13 cellular contexts compared by ENCODE assay signal in the genomic region with DNA sequence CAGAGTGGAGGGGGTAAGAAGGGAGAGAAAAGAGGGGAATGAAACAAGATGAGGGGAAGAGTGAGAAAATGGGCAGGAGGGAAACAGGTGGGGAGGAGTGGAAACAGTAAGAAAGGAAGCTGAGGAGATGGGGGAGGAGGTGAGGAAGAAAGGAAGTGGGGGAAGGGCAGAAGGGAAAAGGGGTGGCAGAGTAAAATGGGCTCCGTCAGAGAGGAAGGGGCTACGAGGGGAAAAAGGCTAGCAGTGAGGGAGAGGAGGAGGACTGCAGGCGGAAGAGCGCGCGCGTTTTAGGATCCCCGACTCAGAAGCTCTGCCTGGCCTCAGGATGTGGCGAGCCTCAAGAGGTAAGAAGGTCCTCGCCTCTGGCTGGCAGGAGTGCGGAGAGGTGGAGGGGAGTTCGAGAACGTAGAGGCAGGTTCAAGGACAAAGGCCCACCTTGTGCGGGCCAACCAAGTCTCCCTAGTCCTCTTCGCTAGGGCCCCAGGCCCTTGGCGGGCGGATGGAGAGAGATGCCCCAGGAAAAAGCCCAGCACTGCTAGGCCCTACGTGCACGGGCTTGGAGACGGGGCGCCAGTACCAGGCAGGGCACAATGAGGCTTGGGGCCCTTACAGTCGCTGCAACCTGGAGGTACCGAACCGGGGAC. TPM values are rescaled to one million over a fixed set of nuclear protein-coding genes. Genes with fewer than 3 reads are reported as not detected.
"Had no signal": no experiment of that assay in that cellular context is flagged by ENCODE, and none has a peak within 500 bp of the region (broad histone marks: within the 10 kb centered on the region; RNA-seq: fewer than 3 reads in every experiment).

No MANE protein-coding gene starts in this region.

- H3K4me3 Mint-ChIP-seq: activated naive CD4-positive, alpha-beta T cell treated with anti-CD3 and anti-CD28 coated beads, Interleukin-2, amount 50 U/mL, for 24 hours; effector memory CD8-positive, alpha-beta T cell; natural killer cell treated with Interleukin-12 subunit alpha and Interleukin-12 subunit beta and Interleukin-15 and Interleukin-18, amount 100 ng/mL, for 72 hours; T-helper 1 cell treated with Interleukin-12 subunit alpha and Interleukin-12 subunit beta and Interleukin-4 antibody, amounts not matched to agents 30 μg/mL and 1 μg/mL, for 36 hours had no signal

- H3K36me3 ChIP-seq: thyroid gland had no signal

- H3K9me3 Mint-ChIP-seq: activated naive CD4-positive, alpha-beta T cell treated with anti-CD3 and anti-CD28 coated beads, Interleukin-2, amount 50 U/mL, for 24 hours; effector memory CD8-positive, alpha-beta T cell; natural killer cell treated with Interleukin-12 subunit alpha and Interleukin-12 subunit beta and Interleukin-15 and Interleukin-18, amount 100 ng/mL, for 72 hours had no signal

- H3K27ac Mint-ChIP-seq: activated naive CD4-positive, alpha-beta T cell treated with anti-CD3 and anti-CD28 coated beads, Interleukin-2, amount 50 U/mL, for 24 hours; effector memory CD8-positive, alpha-beta T cell; natural killer cell treated with Interleukin-12 subunit alpha and Interleukin-12 subunit beta and Interleukin-15 and Interleukin-18, amount 100 ng/mL, for 72 hours; T-helper 1 cell treated with Interleukin-12 subunit alpha and Interleukin-12 subunit beta and Interleukin-4 antibody, amounts not matched to agents 30 μg/mL and 1 μg/mL, for 36 hours had no signal

- H3K27ac ChIP-seq: hepatocyte, psoas muscle, thyroid gland had no signal

- H3K4me3 ChIP-seq: body of pancreas, hepatocyte, psoas muscle, thyroid gland had no signal

- H3K4me1 ChIP-seq: psoas muscle had no signal

- H3K9me3 ChIP-seq: body of pancreas, psoas muscle, thyroid gland had no signal

- DNase-seq: activated effector memory CD4-positive, alpha-beta T cell treated with Interleukin-2 at 50 U/mL for 16 hours; body of pancreas; central memory CD4-positive, alpha-beta T cell; effector memory CD8-positive, alpha-beta T cell; psoas muscle; stimulated activated CD4-positive, alpha-beta T cell treated with anti-CD3 and anti-CD28 coated beads, Interleukin-4, amount 100 ng/mL, for 24 hours; thyroid gland had no signal

- H3K36me3 Mint-ChIP-seq: activated naive CD4-positive, alpha-beta T cell treated with anti-CD3 and anti-CD28 coated beads, Interleukin-2, amount 50 U/mL, for 24 hours; natural killer cell treated with Interleukin-12 subunit alpha and Interleukin-12 subunit beta and Interleukin-15 and Interleukin-18, amount 100 ng/mL, for 72 hours had no signal

RNA-seq across cellular contexts. Expression of a gene that starts 5.8 kb away (rescaled TPM):
- total RNA-seq: lower leg skin; mononuclear cell; natural killer cell treated with Interleukin-12 subunit alpha and Interleukin-12 subunit beta and Interleukin-15 and Interleukin-18, amount 100 ng/mL, for 72 hours; psoas muscle had no signal
- polyA plus RNA-seq: hepatocyte, psoas muscle had no signal
